8 cellular contexts compared by ENCODE assay signal in genomic region chr5:55994998-55995914, GRCh38. TPM values are rescaled to one million over a fixed set of nuclear protein-coding genes. Genes with fewer than 3 reads are reported as not detected.
A peak's percentile ranks its signal among the peaks of the same experiment; 100 is the strongest.
DNase-seq lines count a peak whose midpoint lies in the region; ATAC-seq and TF ChIP-seq lines count a peak whose summit lies in the region.

No MANE protein-coding gene starts in this region.

- POLR2A ChIA-PET in naive thymus-derived CD8-positive, alpha-beta T cell (lab: Charles Lee) = interaction anchor here (0.5 to 3.5 kb wide), 24 partner anchors 8 to 1349 kb away, joined by 3 to 66 read pairs (median 6); no protein-coding TSS in a partner anchor

- TF ChIP-seq CTCF in fibroblast of mammary gland (conservative IDR thresholded peaks at IDR 0.05; ENCODE audit: control insufficient read depth, insufficient read depth, low read depth, low read length) = no peak

- H3K4me3 Mint-ChIP-seq in activated T-helper 17 cell treated with anti-CD3 and anti-CD28 coated beads, Interleukin-2, amount 50 U/mL, for 72 hours = peak overlapping the region; percentile 96
- peak overlapping the region; percentile 89 to 99 (median 97) for H3K4me3 Mint-ChIP-seq in naive thymus-derived CD8-positive, alpha-beta T cell

- peaks cover 40% of the 10 kb centered on the region for H3K36me3 Mint-ChIP-seq in activated T-helper 17 cell treated with anti-CD3 and anti-CD28 coated beads, Interleukin-2, amount 50 U/mL, for 72 hours (ENCODE audit: low read depth)
- H3K36me3 Mint-ChIP-seq in naive thymus-derived CD8-positive, alpha-beta T cell = peaks cover 9 to 14% (median 11%) of the 10 kb centered on the region in 3 donors

- no peaks in the 10 kb centered on the region for H3K27me3 Mint-ChIP-seq in activated T-helper 17 cell treated with anti-CD3 and anti-CD28 coated beads, Interleukin-2, amount 50 U/mL, for 72 hours
- no peaks in the 10 kb centered on the region for H3K27me3 Mint-ChIP-seq in naive thymus-derived CD8-positive, alpha-beta T cell

- peak; percentile 99 for DNase-seq in Daoy (ENCODE audit: low read depth)
- peak; percentile 84 for DNase-seq in GOT3 (lab: John Stamatoyannopoulos, UW)
- DNase-seq in LHCN-M2 (ENCODE audit: low read depth) = peak; percentile 97
- peak; percentile 97 for DNase-seq in RKO (ENCODE audit: low spot score)
- peak; percentile 97 for DNase-seq in fibroblast of mammary gland (ENCODE audit: low read depth)
- DNase-seq in naive thymus-derived CD8-positive, alpha-beta T cell = peak; percentile 92 to 98 (median 96)
- peak; percentile 91 to 96 (median 94) for DNase-seq in stimulated activated naive CD4-positive, alpha-beta T cell (lab: John Stamatoyannopoulos, UW)

- peak overlapping the region; percentile 98 for H3K27ac Mint-ChIP-seq in activated T-helper 17 cell treated with anti-CD3 and anti-CD28 coated beads, Interleukin-2, amount 50 U/mL, for 72 hours
- H3K27ac Mint-ChIP-seq in naive thymus-derived CD8-positive, alpha-beta T cell = peak overlapping the region; percentile 92 to 99 (median 98)

- H3K9me3 Mint-ChIP-seq in activated T-helper 17 cell treated with anti-CD3 and anti-CD28 coated beads, Interleukin-2, amount 50 U/mL, for 72 hours = no peaks in the 10 kb centered on the region
- H3K9me3 Mint-ChIP-seq in naive thymus-derived CD8-positive, alpha-beta T cell = peaks cover 0 to 9% (median 0%) of the 10 kb centered on the region in 9 donors

- peak overlapping the region; percentile 83 for H3K4me3 ChIP-seq in fibroblast of mammary gland (ENCODE audit: control insufficient read depth, low read depth, low read length)

- peak; percentile 91 for ATAC-seq in activated T-helper 17 cell treated with anti-CD3 and anti-CD28 coated beads, Interleukin-2, amount 50 U/mL, for 72 hours (replicated peaks)
- ATAC-seq in naive thymus-derived CD8-positive, alpha-beta T cell = peak; percentile 87 to 89

- H3K4me1 Mint-ChIP-seq in activated T-helper 17 cell treated with anti-CD3 and anti-CD28 coated beads, Interleukin-2, amount 50 U/mL, for 72 hours = peaks cover 34% of the 10 kb centered on the region
- H3K4me1 Mint-ChIP-seq in naive thymus-derived CD8-positive, alpha-beta T cell = peaks cover 32 to 57% (median 51%) of the 10 kb centered on the region in 4 donors

RNA-seq across cellular contexts. Expression of gene IL6ST, which starts 0.5 kb away (rescaled TPM):
- total RNA-seq in Daoy (2014; rRNA removed; shearing (Covaris generic)) = 77.5 and 92.3 TPM in 2 replicates
- 137 and 139 TPM in 2 replicates for total RNA-seq in LHCN-M2 (2014; rRNA removed)
- polyA plus RNA-seq in LHCN-M2 (2012) = 22.4 TPM
- 10 to 100 TPM; 28.1 to 66.8 TPM for total RNA-seq in activated T-helper 17 cell treated with anti-CD3 and anti-CD28 coated beads, Interleukin-2, amount 50 U/mL, for 72 hours
- total RNA-seq in naive thymus-derived CD8-positive, alpha-beta T cell = 100 to 1,000 TPM; 126 to 131 TPM
- 10 to 100 TPM; 39.5 to 64.7 (median 54.9) TPM for polyA plus RNA-seq in naive thymus-derived CD8-positive, alpha-beta T cell

Comparison
In these comparisons a context has a peak if more than half of its experiments do, and no peak if none do; other contexts are left out.
1. Peak in every context shown above with its lines: DNase-seq, ATAC-seq and H3K4me3 ChIP-seq.